In genomic region chr5:180644129-180644824, GRCh38 we compare ENCODE assay signal across 16 cellular contexts. TPM values are rescaled to one million over a fixed set of nuclear protein-coding genes. Genes with fewer than 3 reads are reported as not detected.
"Had no signal": no experiment of that assay in that cellular context is flagged by ENCODE, and none has a peak within 500 bp of the region (broad histone marks: within the 10 kb centered on the region; RNA-seq: fewer than 3 reads in every experiment).

No MANE protein-coding gene starts in this region.

- FAIRE-seq: colon, frontal cortex had no signal

- ATAC-seq: activated CD4-positive, CD25-positive, alpha-beta regulatory T cell treated with anti-CD3 and anti-CD28 coated beads, Interleukin-2, amount 50 U/mL, for 24 hours; activated naive CD8-positive, alpha-beta T cell treated with anti-CD3 and anti-CD28 coated beads, Interleukin-2, amount 50 U/mL, for 24 hours; natural killer cell; stimulated activated naive CD8-positive, alpha-beta T cell treated with anti-CD3 and anti-CD28 coated beads, Interleukin-15, amount 100 ng/mL, for 72 hours had no signal

- DNase-seq: activated CD4-positive, alpha-beta T cell treated with anti-CD3 and anti-CD28 coated beads, Interleukin-2, amount 10 ng/mL, durations not matched to agents 7 days and 5 days; activated naive CD4-positive, alpha-beta T cell treated with Interleukin-2 at 50 U/mL for 16 hours; activated naive CD8-positive, alpha-beta T cell treated with anti-CD3 and anti-CD28 coated beads, Interleukin-2, amount 50 U/mL, for 24 hours; anterior cingulate cortex; central memory CD4-positive, alpha-beta T cell; kidney glomerular epithelial cell; lower lobe of right lung; natural killer cell; nucleus accumbens; stimulated activated CD4-positive, alpha-beta T cell treated with anti-CD3 and anti-CD28 coated beads, Interleukin-2, amount 100 ng/mL, for 48 hours had no signal

- H3K4me3 ChIP-seq: lower lobe of right lung had no signal

- H3K36me3 ChIP-seq: lower lobe of right lung had no signal

- H3K9me3 ChIP-seq: lower lobe of right lung had no signal

RNA-seq across cellular contexts. Expression of gene SCGB3A1, which starts 53.0 kb away (rescaled TPM):
- total RNA-seq: activated CD4-positive, alpha-beta T cell treated with anti-CD3 and anti-CD28 coated beads, Interleukin-2, amount 10 ng/mL, durations not matched to agents 7 days and 5 days; frontal cortex; natural killer cell; T-helper 1 cell treated with Interleukin-12 subunit alpha and Interleukin-12 subunit beta and Interleukin-4 antibody, amounts not matched to agents 30 ng/mL and 1 ng/mL, for 36 hours; temporal lobe had no signal
